Comparison of ENCODE assay signal across 1 cellular context in genomic region chr7:23378996-23379395, GRCh38.
TF ChIP-seq lines count a peak whose summit lies in the region.

No MANE protein-coding gene starts in this region.

TF ChIP-seq in IMR-90, 13 proteins besides CTCF, POLR2A, EP300 and RAD21 (continued from another document):
- no peak for TF ChIP-seq MXI1 (IDR thresholded peaks at IDR 0.05; ENCODE audit: borderline replicate concordance, low read depth, low read length)
